Comparison of ENCODE assay signal across 8 cellular contexts in genomic region chr3:42013652-42014442, GRCh38. TPM values are rescaled to one million over a fixed set of nuclear protein-coding genes. Genes with fewer than 3 reads are reported as not detected.
DNase-seq lines count a peak whose midpoint lies in the region; ATAC-seq and TF ChIP-seq lines count a peak whose summit lies in the region.

No MANE protein-coding gene starts in this region.

- H3K27me3 Mint-ChIP-seq in mesothelial cell of epicardium (ENCODE audit: low read depth), result no peaks in the 10 kb centered on the region

- H3K27ac Mint-ChIP-seq in mesothelial cell of epicardium, result peak overlapping the region; percentile 82

- intact Hi-C loops in dorsolateral prefrontal cortex (cut with DNase I), result loop anchor here (5.0 kb wide), 3 partner anchors 38 to 83 kb away; partner anchors contain the start of gene ULK4 (in 2 of the 2)

- no peaks in the 10 kb centered on the region for H3K9me3 Mint-ChIP-seq in mesothelial cell of epicardium

- TF ChIP-seq POLR2A in suprapubic skin (IDR thresholded peaks at IDR 0.05), result no peak

- H3K4me3 Mint-ChIP-seq in mesothelial cell of epicardium, result peak overlapping the region; percentile 86

- no peaks in the 10 kb centered on the region for H3K36me3 ChIP-seq in suprapubic skin

- peaks cover 27% of the 10 kb centered on the region for H3K4me1 ChIP-seq in suprapubic skin

- H3K36me3 Mint-ChIP-seq in mesothelial cell of epicardium, result no peaks in the 10 kb centered on the region

- peak in 2 of 56 donors; percentile 9 to 14 for TF ChIP-seq CTCF in dorsolateral prefrontal cortex (IDR thresholded peaks at IDR 0.05 in 54 of 56, conservative IDR thresholded peaks at IDR 0.05 in 2 of 56; ENCODE audit: low read depth in 1 of 56, partially characterized antibody in 56 of 56)
- TF ChIP-seq CTCF in mesothelial cell of epicardium (IDR thresholded peaks at IDR 0.05; ENCODE audit: unreplicated experiment), result no peak
- TF ChIP-seq CTCF in suprapubic skin (IDR thresholded peaks at IDR 0.05), result no peak

- DNase-seq in NCI-H82 (lab: John Stamatoyannopoulos, UW) (peak; percentile 37), NCI-H82 treated with DMSO at 0.1 percent for 48 hours (lab: John Stamatoyannopoulos, UW; ENCODE audit: unreplicated experiment) (no peak), dorsolateral prefrontal cortex (peak in 4 of 10 donors; percentile 44 to 74 (median 47)), mesothelial cell of epicardium (ENCODE audit: low spot score in 2 of 2, unreplicated experiment in 2 of 2) (peak in 1 of 2 experiments; percentile 53), suprapubic skin (ENCODE audit: low spot score in 2 of 2) (peak; percentile 76 to 78)
- DNase-seq in activated CD4-positive, CD25-positive, alpha-beta regulatory T cell treated with anti-CD3 and anti-CD28 coated beads, Interleukin-2, amount 50 U/mL, for 72 hours, result peak; percentile 39

- no peaks in the 10 kb centered on the region for H3K9me3 ChIP-seq in suprapubic skin

- H3K4me1 Mint-ChIP-seq in mesothelial cell of epicardium, result peaks cover 27% of the 10 kb centered on the region

- peak; percentile 8 for ATAC-seq in HG03175 (IDR thresholded peaks at IDR 0.05; ENCODE audit: unreplicated experiment)
- ATAC-seq in GM21576 (IDR thresholded peaks at IDR 0.05; ENCODE audit: unreplicated experiment), result no peak

- H3K27ac ChIP-seq in dorsolateral prefrontal cortex (peak overlapping the region in 53 of 59 donors; percentile 2 to 89 (median 73)), suprapubic skin (peak overlapping the region; percentile 86)

- WGBS in suprapubic skin, result 1% methylated on average over 18 of the region's 110 CpGs

- peak overlapping the region; percentile 61 to 98 (median 81) for H3K4me3 ChIP-seq in dorsolateral prefrontal cortex
- peak overlapping the region; percentile 96 for H3K4me3 ChIP-seq in suprapubic skin

- no peaks in the 10 kb centered on the region for H3K27me3 ChIP-seq in dorsolateral prefrontal cortex
- H3K27me3 ChIP-seq in suprapubic skin, result no peaks in the 10 kb centered on the region

- TF ChIP-seq EP300 in suprapubic skin (IDR thresholded peaks at IDR 0.05), result no peak

RNA-seq across cellular contexts. Expression of gene ULK4, which starts 51.9 kb away (rescaled TPM):
- total RNA-seq in dorsolateral prefrontal cortex (10 to 100 TPM in 114 of 120 experiments, 1 to 10 TPM in 6; 7.7 to 29.9 (median 14.8) TPM), mesothelial cell of epicardium (10.0 to 11.7 TPM (median 10.7 TPM) in 3 replicates), suprapubic skin (10 to 100 TPM; 11.7 to 21.7 (median 16.6) TPM)
